ENCODE assay signal across 23 cellular contexts in the genomic region with DNA sequence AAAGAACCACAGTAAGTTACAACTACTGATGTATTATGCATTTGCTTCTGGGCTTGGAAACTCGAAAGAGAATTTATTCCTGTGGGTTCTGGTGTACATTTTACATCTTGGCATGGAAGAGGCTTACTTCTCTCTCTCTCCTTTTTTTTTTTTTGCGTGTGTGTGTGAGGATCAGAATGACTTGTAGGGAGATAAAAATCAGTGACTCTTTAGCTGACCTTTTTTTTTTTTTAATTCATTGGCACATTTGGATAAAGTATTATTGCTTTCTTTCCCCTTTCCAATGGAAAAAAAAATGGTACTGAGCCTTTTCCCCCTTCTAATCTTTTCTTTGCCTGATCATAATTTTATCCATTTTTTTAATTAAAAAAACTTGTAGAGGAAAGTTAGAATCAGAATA.
"Had no signal": no experiment of that assay in that cellular context is flagged by ENCODE, and none has a peak within 500 bp of the region (broad histone marks: within the 10 kb centered on the region; RNA-seq: fewer than 3 reads in every experiment).

No MANE protein-coding gene starts in this region.

- DNase-seq: activated CD4-positive, alpha-beta T cell treated with anti-CD3 and anti-CD28 coated beads for 36 hours; activated CD4-positive, alpha-beta T cell treated with anti-CD3 and anti-CD28 coated beads, Interleukin-2, amount 50 U/mL, for 4 hours; activated CD4-positive, CD25-positive, alpha-beta regulatory T cell; activated effector memory CD4-positive, alpha-beta T cell treated with anti-CD3 and anti-CD28 coated beads, Interleukin-2, amount 50 U/mL, for 16 hours; activated naive CD4-positive, alpha-beta T cell treated with anti-CD3 and anti-CD28 coated beads for 36 hours; activated naive CD8-positive, alpha-beta T cell treated with anti-CD3 and anti-CD28 coated beads for 36 hours; activated T-cell treated with anti-CD3 and anti-CD28 coated beads for 4 hours; adrenal gland; effector CD4-positive, alpha-beta T cell; foreskin melanocyte; naive thymus-derived CD4-positive, alpha-beta T cell; spleen; stimulated activated naive CD4-positive, alpha-beta T cell treated with Interleukin-2 at 50 U/mL for 16 hours; T-helper 1 cell; testis had no signal

- FAIRE-seq: colon had no signal

- H3K9me3 ChIP-seq: adrenal gland, breast epithelium, esophagus muscularis mucosa, right atrium auricular region, spleen, testis, vagina had no signal

- H3K36me3 ChIP-seq: adrenal gland, breast epithelium had no signal

- H3K4me3 ChIP-seq: adrenal gland, breast epithelium, esophagus muscularis mucosa, right atrium auricular region, spleen, testis, vagina had no signal

- H3K4me1 ChIP-seq: breast epithelium, spleen, testis had no signal

- H3K4me3 Mint-ChIP-seq: activated CD4-positive, alpha-beta T cell treated with anti-CD3 and anti-CD28 coated beads for 36 hours; activated naive CD4-positive, alpha-beta T cell treated with anti-CD3 and anti-CD28 coated beads for 36 hours; activated naive CD8-positive, alpha-beta T cell treated with anti-CD3 and anti-CD28 coated beads for 36 hours; activated T-helper 1 cell treated with anti-CD3 and anti-CD28 coated beads, Interleukin-12 subunit alpha, Interleukin-12 subunit beta, Interleukin-2, Interleukin-4 antibody, amounts not matched to agents 30 ng/mL and 10 ng/mL and 1 ng/mL, durations not matched to agents 14 hours and 24 hours and 36 hours; naive thymus-derived CD4-positive, alpha-beta T cell; T-helper 2 cell treated with Interferon-gamma antibody and Interleukin-4, amounts not matched to agents 5 μg/mL and 100 μg/mL, for 36 hours had no signal

- H3K9me3 Mint-ChIP-seq: activated naive CD4-positive, alpha-beta T cell treated with anti-CD3 and anti-CD28 coated beads for 36 hours; activated naive CD8-positive, alpha-beta T cell treated with anti-CD3 and anti-CD28 coated beads for 36 hours; activated T-helper 1 cell treated with anti-CD3 and anti-CD28 coated beads, Interleukin-12 subunit alpha, Interleukin-12 subunit beta, Interleukin-2, Interleukin-4 antibody, amounts not matched to agents 30 ng/mL and 10 ng/mL and 1 ng/mL, durations not matched to agents 14 hours and 24 hours and 36 hours; T-helper 2 cell treated with Interferon-gamma antibody and Interleukin-4, amounts not matched to agents 5 μg/mL and 100 μg/mL, for 36 hours; type B pancreatic cell had no signal

- H3K27ac Mint-ChIP-seq: activated CD4-positive, alpha-beta T cell treated with anti-CD3 and anti-CD28 coated beads for 36 hours; activated naive CD4-positive, alpha-beta T cell treated with anti-CD3 and anti-CD28 coated beads for 36 hours; activated naive CD8-positive, alpha-beta T cell treated with anti-CD3 and anti-CD28 coated beads for 36 hours; activated T-helper 1 cell treated with anti-CD3 and anti-CD28 coated beads, Interleukin-12 subunit alpha, Interleukin-12 subunit beta, Interleukin-2, Interleukin-4 antibody, amounts not matched to agents 30 ng/mL and 10 ng/mL and 1 ng/mL, durations not matched to agents 14 hours and 24 hours and 36 hours; naive thymus-derived CD4-positive, alpha-beta T cell; T-helper 2 cell treated with Interferon-gamma antibody and Interleukin-4, amounts not matched to agents 5 μg/mL and 100 μg/mL, for 36 hours; type B pancreatic cell had no signal

- H3K27me3 Mint-ChIP-seq: activated CD4-positive, alpha-beta T cell treated with anti-CD3 and anti-CD28 coated beads for 36 hours; activated naive CD8-positive, alpha-beta T cell treated with anti-CD3 and anti-CD28 coated beads for 36 hours; naive thymus-derived CD4-positive, alpha-beta T cell; type B pancreatic cell had no signal

- H3K27me3 ChIP-seq: adrenal gland, breast epithelium, esophagus muscularis mucosa, right atrium auricular region, spleen, testis, vagina had no signal

- H3K27ac ChIP-seq: breast epithelium, esophagus muscularis mucosa, spleen, testis, vagina had no signal

- H3K4me1 Mint-ChIP-seq: activated CD4-positive, alpha-beta T cell treated with anti-CD3 and anti-CD28 coated beads for 36 hours; activated naive CD8-positive, alpha-beta T cell treated with anti-CD3 and anti-CD28 coated beads for 36 hours had no signal
